In genomic region chr19:47765522-47766358, GRCh38 we compare ENCODE assay signal across 9 cellular contexts. TPM values are rescaled to one million over a fixed set of nuclear protein-coding genes. Genes with fewer than 3 reads are reported as not detected.
DNase-seq lines count a peak whose midpoint lies in the region; ATAC-seq, FAIRE-seq and TF ChIP-seq lines count a peak whose summit lies in the region.
"Had no signal": no experiment of that assay in that cellular context is flagged by ENCODE, and none has a peak within 500 bp of the region (broad histone marks: within the 10 kb centered on the region; RNA-seq: fewer than 3 reads in every experiment).

No MANE protein-coding gene starts in this region.

- CTCF ChIA-PET in A549 (lab: Yijun Ruan, JAX) = interaction anchor here (0.5 to 7.6 kb wide), 33 partner anchors 8 to 492 kb away, joined by 3 to 145 read pairs (median 5); partner anchors contain the start of genes CRX, EHD2, NOP53 and SELENOW

- FAIRE-seq in A549 (lab: Jason Lieb, UNC) = no peak

- no peak overlapping the region for H3K4me3 Mint-ChIP-seq in activated T-helper 17 cell treated with anti-CD3 and anti-CD28 coated beads, Interleukin-2, amount 50 U/mL, for 72 hours

- H3K27me3 ChIP-seq in prostate gland (replicated peaks; ENCODE audit: insufficient read depth) = no peaks in the 10 kb centered on the region

- no peaks in the 10 kb centered on the region for H3K36me3 ChIP-seq in prostate gland

- no peak overlapping the region for H3K4me2 ChIP-seq in A549

- ATAC-seq in A549 (peak; percentile 66 to 85), GM18909 (IDR thresholded peaks at IDR 0.05; ENCODE audit: poor library complexity, unreplicated experiment) (no peak)
- peak; percentile 65 for ATAC-seq in activated T-helper 17 cell treated with anti-CD3 and anti-CD28 coated beads, Interleukin-2, amount 50 U/mL, for 72 hours (replicated peaks)

- no peak for TF ChIP-seq EP300 in A549 (IDR thresholded peaks at IDR 0.05)

- H3K36me3 Mint-ChIP-seq in activated T-helper 17 cell treated with anti-CD3 and anti-CD28 coated beads, Interleukin-2, amount 50 U/mL, for 72 hours (ENCODE audit: low read depth) = no peaks in the 10 kb centered on the region

- POLR2A ChIA-PET in A549 (lab: Yijun Ruan, JAX) = interaction anchor here (0.8 kb wide), 1 partner anchor 21 kb away, joined by 3 read pairs; the partner anchor contains the start of gene NOP53

- no peak overlapping the region for H3K27ac Mint-ChIP-seq in activated T-helper 17 cell treated with anti-CD3 and anti-CD28 coated beads, Interleukin-2, amount 50 U/mL, for 72 hours

- DNase-seq in A549 (ENCODE audit: low read depth in 1 of 2, low spot score in 1 of 2) (peak; percentile 58 to 74), GM10266 (ENCODE audit: extremely low spot score) (no peak), NCI-H69 (lab: John Stamatoyannopoulos, UW) (peak; percentile 69), globus pallidus (ENCODE audit: low spot score) (peak; percentile 70), prostate gland (ENCODE audit: low spot score) (peak; percentile 44), NCI-H2227 treated with DMSO at 0.1 percent for 48 hours (lab: John Stamatoyannopoulos, UW) (no peak)

- intact Hi-C loops in prostate gland (cut with DNase I) = loop anchor here (2.0 kb wide), 1 partner anchor 23 kb away; no protein-coding TSS in a partner anchor

- H3K9me3 ChIP-seq in A549 = no peaks in the 10 kb centered on the region
- H3K9me3 ChIP-seq in prostate gland = no peaks in the 10 kb centered on the region

- 31% methylated on average over 19 of the region's 19 CpGs for WGBS in A549 (ENCODE audit: missing lambda C conversion rate)
- 37% methylated on average over 17 of the region's 19 CpGs for WGBS in prostate gland

- TF ChIP-seq POLR2A in A549 (IDR thresholded peaks at IDR 0.05; ENCODE audit: low read length) = no peak
- no peak for TF ChIP-seq POLR2A in prostate gland (IDR thresholded peaks at IDR 0.05)

- no peaks in the 10 kb centered on the region for H3K27me3 Mint-ChIP-seq in activated T-helper 17 cell treated with anti-CD3 and anti-CD28 coated beads, Interleukin-2, amount 50 U/mL, for 72 hours

- H3K27ac ChIP-seq in A549 = no peak overlapping the region
- H3K27ac ChIP-seq in prostate gland = no peak overlapping the region

- H3K4me3 ChIP-seq in A549 (no peak overlapping the region), prostate gland (no peak overlapping the region)

- peaks cover 9% of the 10 kb centered on the region for H3K4me1 Mint-ChIP-seq in activated T-helper 17 cell treated with anti-CD3 and anti-CD28 coated beads, Interleukin-2, amount 50 U/mL, for 72 hours

- H3K9me3 Mint-ChIP-seq in activated T-helper 17 cell treated with anti-CD3 and anti-CD28 coated beads, Interleukin-2, amount 50 U/mL, for 72 hours = no peaks in the 10 kb centered on the region

- TF ChIP-seq CTCF in A549 (IDR thresholded peaks at IDR 0.05) (peak; percentile 83), GM10266 (IDR thresholded peaks at IDR 0.05; ENCODE audit: control insufficient read depth, insufficient read depth, low read depth, missing control alignments) (peak; percentile 72), prostate gland (IDR thresholded peaks at IDR 0.05) (peak; percentile 21 to 74 (median 71))

- H3K4me1 ChIP-seq in A549 = no peaks in the 10 kb centered on the region
- H3K4me1 ChIP-seq in prostate gland (replicated peaks) = no peaks in the 10 kb centered on the region

- TF ChIP-seq RAD21 in A549 (conservative IDR thresholded peaks at IDR 0.05 in 1 of 2, IDR thresholded peaks at IDR 0.05 in 1 of 2) = peak; percentile 61 to 84

TF ChIP-seq in A549, 52 proteins besides CTCF, POLR2A, EP300 and RAD21:
- TF ChIP-seq CEBPB (IDR thresholded peaks at IDR 0.05) = no peak
- no peak for TF ChIP-seq JUNB (IDR thresholded peaks at IDR 0.05)
- no peak for TF ChIP-seq USF2 (IDR thresholded peaks at IDR 0.05)
- TF ChIP-seq, protein P1, sequence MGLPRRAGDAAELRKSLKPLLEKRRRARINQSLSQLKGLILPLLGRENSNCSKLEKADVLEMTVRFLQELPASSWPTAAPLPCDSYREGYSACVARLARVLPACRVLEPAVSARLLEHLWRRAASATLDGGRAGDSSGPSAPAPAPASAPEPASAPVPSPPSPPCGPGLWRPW (IDR thresholded peaks at IDR 0.05) = no peak
- peak; percentile 72 for TF ChIP-seq SMC3 (IDR thresholded peaks at IDR 0.05)
- TF ChIP-seq POLR2AphosphoS2 (conservative IDR thresholded peaks at IDR 0.05; ENCODE audit: low read length) = peak; percentile 78
TF ChIP-seq in A549: peak in this region for 2.

RNA-seq across cellular contexts. Expression of gene SELENOW, which starts 12.8 kb away (rescaled TPM):
- polyA plus RNA-seq in A549 (2011; rRNA removed) (114 and 157 TPM in 2 replicates), A549 (2017; fragmentation: RNase III; extraction: RNeasy Plus Mini Kit Qiagen cat#74134 plus additional on column Dnase treatment) (145 to 155 TPM (median 152 TPM) in 3 replicates)
- 206 and 214 TPM in 2 replicates for polyA plus RNA-seq in A549 (2012; cell fraction: cytosol; rRNA removed)
- 110 and 135 TPM in 2 replicates for polyA plus RNA-seq in A549 (2012; cell fraction: nucleus; rRNA removed)
- polyA minus RNA-seq in A549 (2011; rRNA and poly(A)+ RNA removed) = 32.1 and 48.1 TPM in 2 replicates
- total RNA-seq in activated T-helper 17 cell treated with anti-CD3 and anti-CD28 coated beads, Interleukin-2, amount 50 U/mL, for 72 hours = 100 to 1,000 TPM; 126 to 127 TPM
- total RNA-seq in prostate gland = 100 to 1,000 TPM; 301 to 565 TPM

RNA-seq across cellular contexts. Expression of gene NOP53, which starts 20.4 kb away (rescaled TPM):
- polyA plus RNA-seq in A549 (2011; rRNA removed) = 169 and 182 TPM in 2 replicates
- polyA plus RNA-seq in A549 (2012; cell fraction: cytosol; rRNA removed) = 198 and 215 TPM in 2 replicates
- 223 and 230 TPM in 2 replicates for polyA plus RNA-seq in A549 (2012; cell fraction: nucleus; rRNA removed)
- 134 to 153 TPM (median 135 TPM) in 3 replicates for polyA plus RNA-seq in A549 (2017; fragmentation: RNase III; extraction: RNeasy Plus Mini Kit Qiagen cat#74134 plus additional on column Dnase treatment)
- polyA minus RNA-seq in A549 (2011; rRNA and poly(A)+ RNA removed) = 109 and 128 TPM in 2 replicates
- total RNA-seq in activated T-helper 17 cell treated with anti-CD3 and anti-CD28 coated beads, Interleukin-2, amount 50 U/mL, for 72 hours = 100 to 1,000 TPM; 274 to 467 TPM
- total RNA-seq in prostate gland = 100 to 1,000 TPM; 465 to 586 TPM

RNA-seq across cellular contexts. Expression of gene TPRX1, which starts 38.6 kb away (rescaled TPM):
- polyA plus RNA-seq in A549 (2011; rRNA removed) (not detected in 2 replicates), A549 (2017; fragmentation: RNase III; extraction: RNeasy Plus Mini Kit Qiagen cat#74134 plus additional on column Dnase treatment) (0.04 TPM in 1 of 3 replicates, not detected in the others)
- 0.03 TPM in 1 of 2 replicates, not detected in the other for polyA plus RNA-seq in A549 (2012; cell fraction: cytosol; rRNA removed)
- not detected in 2 replicates for polyA plus RNA-seq in A549 (2012; cell fraction: nucleus; rRNA removed)
- polyA minus RNA-seq in A549 (2011; rRNA and poly(A)+ RNA removed) = not detected in 2 replicates
- not detected for total RNA-seq in activated T-helper 17 cell treated with anti-CD3 and anti-CD28 coated beads, Interleukin-2, amount 50 U/mL, for 72 hours
- total RNA-seq in prostate gland = under 1 TPM in 1 of 2 donors, not detected in 1; 0.91 TPM
- total RNA-seq: temporal lobe had no signal

RNA-seq across cellular contexts. Expression of gene EHD2, which starts 52.5 kb away (rescaled TPM):
- polyA plus RNA-seq in A549 (2011; rRNA removed) = 32.3 and 36.9 TPM in 2 replicates
- polyA plus RNA-seq in A549 (2012; cell fraction: cytosol; rRNA removed) = 44.9 and 64.2 TPM in 2 replicates
- polyA plus RNA-seq in A549 (2012; cell fraction: nucleus; rRNA removed) = 81.9 and 84.0 TPM in 2 replicates
- polyA plus RNA-seq in A549 (2017; fragmentation: RNase III; extraction: RNeasy Plus Mini Kit Qiagen cat#74134 plus additional on column Dnase treatment) = 93.8 to 112 TPM (median 105 TPM) in 3 replicates
- polyA minus RNA-seq in A549 (2011; rRNA and poly(A)+ RNA removed) = 31.1 and 39.1 TPM in 2 replicates
- 1 to 10 TPM in 1 of 2 donors, under 1 TPM in 1; 0.35 to 8.2 TPM for total RNA-seq in activated T-helper 17 cell treated with anti-CD3 and anti-CD28 coated beads, Interleukin-2, amount 50 U/mL, for 72 hours
- 10 to 100 TPM; 48.7 to 83.2 TPM for total RNA-seq in prostate gland

RNA-seq across cellular contexts. Expression of gene CRX, which starts 56.0 kb away (rescaled TPM):
- polyA plus RNA-seq in A549 (2011; rRNA removed) = not detected in 2 replicates
- not detected in 2 replicates for polyA plus RNA-seq in A549 (2012; cell fraction: cytosol; rRNA removed)
- polyA plus RNA-seq in A549 (2012; cell fraction: nucleus; rRNA removed) = not detected in 2 replicates
- polyA plus RNA-seq in A549 (2017; fragmentation: RNase III; extraction: RNeasy Plus Mini Kit Qiagen cat#74134 plus additional on column Dnase treatment) = not detected in 3 replicates
- polyA minus RNA-seq in A549 (2011; rRNA and poly(A)+ RNA removed) = not detected in 2 replicates
- total RNA-seq in activated T-helper 17 cell treated with anti-CD3 and anti-CD28 coated beads, Interleukin-2, amount 50 U/mL, for 72 hours = under 1 TPM in 1 of 2 donors, not detected in 1; 0.16 TPM
- under 1 TPM in 1 of 2 donors, not detected in 1; 0.34 TPM for total RNA-seq in prostate gland
- total RNA-seq: temporal lobe had no signal

Comparison
In these comparisons a context has a peak if more than half of its experiments do, and no peak if none do; other contexts are left out.
1. DNase-seq: peak in A549 (2 of 2), NCI-H69 (single experiment), globus pallidus (single experiment) and prostate gland (single experiment); none in GM10266 (single experiment) and NCI-H2227 treated with DMSO at 0.1 percent for 48 hours (single experiment).
2. Peak in every context shown above with its lines, with median percentiles within 50 percentile points of each other: CTCF ChIP-seq.